In the genomic region with DNA sequence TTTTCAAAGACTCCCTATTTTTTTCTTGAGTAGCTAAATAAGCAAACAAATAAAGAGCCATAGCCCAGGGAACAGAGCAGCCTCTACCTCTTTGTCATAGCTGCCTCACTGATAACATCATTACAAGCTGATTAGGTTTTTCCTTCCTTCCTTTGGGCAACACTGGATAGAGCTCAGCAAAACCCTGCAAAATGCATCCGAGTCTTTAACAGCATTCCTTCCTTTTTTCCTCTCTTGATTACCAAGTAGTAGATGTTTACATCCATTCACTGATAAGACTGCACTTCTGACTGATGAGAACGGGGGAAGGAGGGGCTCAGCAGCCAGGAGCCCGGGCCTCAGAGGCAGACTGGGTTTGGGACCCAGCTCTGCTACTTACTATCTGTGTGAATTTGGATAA, we compare ENCODE assay signal across 24 cellular contexts.
DNase-seq lines count a peak whose midpoint lies in the region; ATAC-seq, FAIRE-seq and TF ChIP-seq lines count a peak whose summit lies in the region.
"Had no signal": no experiment of that assay in that cellular context is flagged by ENCODE, and none has a peak within 500 bp of the region (broad histone marks: within the 10 kb centered on the region; RNA-seq: fewer than 3 reads in every experiment).

No MANE protein-coding gene starts in this region.

- H3K9ac ChIP-seq in adipocyte (ENCODE audit: low read length): no peak overlapping the region

- H3K4me3 ChIP-seq in HEK293 (ENCODE audit: low read depth, low read length): no peak overlapping the region
- no peak overlapping the region for H3K4me3 ChIP-seq in adipocyte (ENCODE audit: low read length)
- no peak overlapping the region for H3K4me3 ChIP-seq in fibroblast of villous mesenchyme (ENCODE audit: low read depth, low read length)
- no peak overlapping the region for H3K4me3 ChIP-seq in ovary
- H3K4me3 ChIP-seq: cardiac muscle cell, left lung, PC-9, spleen, stomach, transverse colon had no signal

- H3K9me3 ChIP-seq in HEK293 (ENCODE audit: control insufficient read depth, insufficient read depth, low read depth, low read length): no peaks in the 10 kb centered on the region
- H3K9me3 ChIP-seq in adipocyte (ENCODE audit: control insufficient read depth, low read length): no peaks in the 10 kb centered on the region
- no peaks in the 10 kb centered on the region for H3K9me3 ChIP-seq in ovary
- H3K9me3 ChIP-seq: left lung, spleen, stomach, transverse colon had no signal

- peak; percentile 10 for DNase-seq in adipocyte (ENCODE audit: low read depth)
- DNase-seq in fibroblast of villous mesenchyme (ENCODE audit: low read depth): peak; percentile 46
- no peak for DNase-seq in progenitor cell of endocrine pancreas (ENCODE audit: low spot score, unreplicated experiment)
- no peak for DNase-seq in foreskin keratinocyte
- DNase-seq in urothelium cell line (ENCODE audit: low spot score): no peak
- DNase-seq in ovary: no peak
- DNase-seq: activated CD4-positive, alpha-beta T cell treated with anti-CD3 and anti-CD28 coated beads for 48 hours; activated naive CD8-positive, alpha-beta T cell treated with anti-CD3 and anti-CD28 coated beads, Interleukin-2, amount 10 ng/mL, durations not matched to agents 7 days and 5 days; CD8-positive, alpha-beta T cell; DND-41; left lung; MM.1S; NCI-H146; retina; SIG-M5; spleen; stimulated activated CD4-positive, alpha-beta T cell treated with anti-CD3 and anti-CD28 coated beads, Interleukin-4, amount 100 ng/mL, for 24 hours; stomach; transverse colon had no signal

- POLR2A ChIA-PET in HEK293 (lab: Yijun Ruan, JAX): no interaction called here

- no peaks in the 10 kb centered on the region for H3K36me3 ChIP-seq in HEK293 (ENCODE audit: control insufficient read depth in 2 of 2, insufficient read depth in 1 of 2, low read length in 2 of 2)
- no peaks in the 10 kb centered on the region for H3K36me3 ChIP-seq in adipocyte (ENCODE audit: control insufficient read depth, insufficient read depth, low read length, severe bottlenecking)
- H3K36me3 ChIP-seq in ovary: no peaks in the 10 kb centered on the region
- H3K36me3 ChIP-seq: left lung, transverse colon had no signal

- H3K4me1 ChIP-seq in HEK293 (ENCODE audit: control insufficient read depth, insufficient read depth, low read length) (peaks cover 2% of the 10 kb centered on the region; the same call in 1 of the 2 replicates), adipocyte (ENCODE audit: control insufficient read depth, insufficient read depth, low read length) (peaks cover 4% of the 10 kb centered on the region), foreskin keratinocyte (peaks cover 12% of the 10 kb centered on the region), ovary (ENCODE audit: insufficient read depth) (no peaks in the 10 kb centered on the region)
- H3K4me1 ChIP-seq: left lung, spleen had no signal

- H3K4me3 Mint-ChIP-seq in progenitor cell of endocrine pancreas (ENCODE audit: low read depth): no peak overlapping the region
- H3K4me3 Mint-ChIP-seq: activated naive CD8-positive, alpha-beta T cell treated with anti-CD3 and anti-CD28 coated beads, Interleukin-2, amount 10 ng/mL, durations not matched to agents 7 days and 5 days; CD8-positive, alpha-beta T cell; T-helper 1 cell treated with Interleukin-12 subunit alpha and Interleukin-12 subunit beta and Interleukin-4 antibody, amounts not matched to agents 30 μg/mL and 1 μg/mL, for 36 hours had no signal

- H3K27me3 ChIP-seq in adipocyte (replicated peaks; ENCODE audit: control insufficient read depth, insufficient read depth, low read length): no peaks in the 10 kb centered on the region
- no peaks in the 10 kb centered on the region for H3K27me3 ChIP-seq in foreskin keratinocyte
- H3K27me3 ChIP-seq in ovary: no peaks in the 10 kb centered on the region
- H3K27me3 ChIP-seq: cardiac muscle cell, left lung, spleen, stomach, transverse colon had no signal

- no peak for TF ChIP-seq CTCF in HEK293 (tag by site-specific recombination; IDR thresholded peaks at IDR 0.05)
- no peak for TF ChIP-seq CTCF in fibroblast of villous mesenchyme (IDR thresholded peaks at IDR 0.05; ENCODE audit: insufficient read depth, low read depth, low read length)
- TF ChIP-seq CTCF in progenitor cell of endocrine pancreas (IDR thresholded peaks at IDR 0.05; ENCODE audit: unreplicated experiment): no peak
- TF ChIP-seq CTCF in foreskin keratinocyte (conservative IDR thresholded peaks at IDR 0.05): no peak
- no peak for TF ChIP-seq CTCF in ovary (IDR thresholded peaks at IDR 0.05)

- peak overlapping the region; percentile 13 for H3K27ac Mint-ChIP-seq in progenitor cell of endocrine pancreas
- H3K27ac Mint-ChIP-seq: activated naive CD8-positive, alpha-beta T cell treated with anti-CD3 and anti-CD28 coated beads, Interleukin-2, amount 10 ng/mL, durations not matched to agents 7 days and 5 days; CD8-positive, alpha-beta T cell; T-helper 1 cell treated with Interleukin-12 subunit alpha and Interleukin-12 subunit beta and Interleukin-4 antibody, amounts not matched to agents 30 μg/mL and 1 μg/mL, for 36 hours had no signal

- H3K36me3 Mint-ChIP-seq in progenitor cell of endocrine pancreas (ENCODE audit: insufficient read depth): peaks cover 4% of the 10 kb centered on the region
- H3K36me3 Mint-ChIP-seq: activated naive CD8-positive, alpha-beta T cell treated with anti-CD3 and anti-CD28 coated beads, Interleukin-2, amount 10 ng/mL, durations not matched to agents 7 days and 5 days; CD8-positive, alpha-beta T cell had no signal

- FAIRE-seq in urothelium cell line (lab: Jason Lieb, UNC): no peak

- TF ChIP-seq EP300 in ovary (IDR thresholded peaks at IDR 0.05): no peak

- no peak overlapping the region for H3K27ac ChIP-seq in HEK293 (ENCODE audit: extremely low read depth, low read depth, low read length)
- H3K27ac ChIP-seq in foreskin keratinocyte: no peak overlapping the region
- H3K27ac ChIP-seq in ovary: no peak overlapping the region
- H3K27ac ChIP-seq: cardiac muscle cell, left lung, PC-9, spleen, transverse colon had no signal

- WGBS in ovary, 3 donors: 19 to 43% (median 37%) methylated on average over 3 of the region's 3 CpGs

- peaks cover 28% of the 10 kb centered on the region for H3K4me1 Mint-ChIP-seq in progenitor cell of endocrine pancreas (ENCODE audit: low read depth)
- H3K4me1 Mint-ChIP-seq: activated naive CD8-positive, alpha-beta T cell treated with anti-CD3 and anti-CD28 coated beads, Interleukin-2, amount 10 ng/mL, durations not matched to agents 7 days and 5 days had no signal

- no peaks in the 10 kb centered on the region for H3K9me3 Mint-ChIP-seq in progenitor cell of endocrine pancreas (ENCODE audit: low read depth)
- H3K9me3 Mint-ChIP-seq: activated naive CD8-positive, alpha-beta T cell treated with anti-CD3 and anti-CD28 coated beads, Interleukin-2, amount 10 ng/mL, durations not matched to agents 7 days and 5 days; CD8-positive, alpha-beta T cell; T-helper 1 cell treated with Interleukin-12 subunit alpha and Interleukin-12 subunit beta and Interleukin-4 antibody, amounts not matched to agents 30 μg/mL and 1 μg/mL, for 36 hours had no signal

- no peak for ATAC-seq in foreskin keratinocyte
- no peak for ATAC-seq in GM19351 (IDR thresholded peaks at IDR 0.05; ENCODE audit: unreplicated experiment)
- ATAC-seq: CD8-positive, alpha-beta T cell; left lung had no signal

- no peaks in the 10 kb centered on the region for H3K27me3 Mint-ChIP-seq in progenitor cell of endocrine pancreas

- CTCF ChIA-PET in HEK293 (lab: Yijun Ruan, JAX): interaction anchor here (0.6 to 1.0 kb wide), 2 partner anchors 26 to 60 kb away, joined by 3 to 5 read pairs; no protein-coding TSS in a partner anchor

- TF ChIP-seq POLR2A in ovary (IDR thresholded peaks at IDR 0.05): no peak

- intact Hi-C loops in ovary (cut with DNase I): no loop called here

TF ChIP-seq in HEK293, 187 proteins besides CTCF, POLR2A, EP300 and RAD21 (continues in another document):
- TF ChIP-seq KLF7 (tag by site-specific recombination; IDR thresholded peaks at IDR 0.05; ENCODE audit: borderline replicate concordance) (no peak), ZSCAN16 (tag by site-specific recombination; IDR thresholded peaks at IDR 0.05) (no peak), OSR2 (tag by site-specific recombination; IDR thresholded peaks at IDR 0.05) (no peak)
- TF ChIP-seq, protein P1, sequence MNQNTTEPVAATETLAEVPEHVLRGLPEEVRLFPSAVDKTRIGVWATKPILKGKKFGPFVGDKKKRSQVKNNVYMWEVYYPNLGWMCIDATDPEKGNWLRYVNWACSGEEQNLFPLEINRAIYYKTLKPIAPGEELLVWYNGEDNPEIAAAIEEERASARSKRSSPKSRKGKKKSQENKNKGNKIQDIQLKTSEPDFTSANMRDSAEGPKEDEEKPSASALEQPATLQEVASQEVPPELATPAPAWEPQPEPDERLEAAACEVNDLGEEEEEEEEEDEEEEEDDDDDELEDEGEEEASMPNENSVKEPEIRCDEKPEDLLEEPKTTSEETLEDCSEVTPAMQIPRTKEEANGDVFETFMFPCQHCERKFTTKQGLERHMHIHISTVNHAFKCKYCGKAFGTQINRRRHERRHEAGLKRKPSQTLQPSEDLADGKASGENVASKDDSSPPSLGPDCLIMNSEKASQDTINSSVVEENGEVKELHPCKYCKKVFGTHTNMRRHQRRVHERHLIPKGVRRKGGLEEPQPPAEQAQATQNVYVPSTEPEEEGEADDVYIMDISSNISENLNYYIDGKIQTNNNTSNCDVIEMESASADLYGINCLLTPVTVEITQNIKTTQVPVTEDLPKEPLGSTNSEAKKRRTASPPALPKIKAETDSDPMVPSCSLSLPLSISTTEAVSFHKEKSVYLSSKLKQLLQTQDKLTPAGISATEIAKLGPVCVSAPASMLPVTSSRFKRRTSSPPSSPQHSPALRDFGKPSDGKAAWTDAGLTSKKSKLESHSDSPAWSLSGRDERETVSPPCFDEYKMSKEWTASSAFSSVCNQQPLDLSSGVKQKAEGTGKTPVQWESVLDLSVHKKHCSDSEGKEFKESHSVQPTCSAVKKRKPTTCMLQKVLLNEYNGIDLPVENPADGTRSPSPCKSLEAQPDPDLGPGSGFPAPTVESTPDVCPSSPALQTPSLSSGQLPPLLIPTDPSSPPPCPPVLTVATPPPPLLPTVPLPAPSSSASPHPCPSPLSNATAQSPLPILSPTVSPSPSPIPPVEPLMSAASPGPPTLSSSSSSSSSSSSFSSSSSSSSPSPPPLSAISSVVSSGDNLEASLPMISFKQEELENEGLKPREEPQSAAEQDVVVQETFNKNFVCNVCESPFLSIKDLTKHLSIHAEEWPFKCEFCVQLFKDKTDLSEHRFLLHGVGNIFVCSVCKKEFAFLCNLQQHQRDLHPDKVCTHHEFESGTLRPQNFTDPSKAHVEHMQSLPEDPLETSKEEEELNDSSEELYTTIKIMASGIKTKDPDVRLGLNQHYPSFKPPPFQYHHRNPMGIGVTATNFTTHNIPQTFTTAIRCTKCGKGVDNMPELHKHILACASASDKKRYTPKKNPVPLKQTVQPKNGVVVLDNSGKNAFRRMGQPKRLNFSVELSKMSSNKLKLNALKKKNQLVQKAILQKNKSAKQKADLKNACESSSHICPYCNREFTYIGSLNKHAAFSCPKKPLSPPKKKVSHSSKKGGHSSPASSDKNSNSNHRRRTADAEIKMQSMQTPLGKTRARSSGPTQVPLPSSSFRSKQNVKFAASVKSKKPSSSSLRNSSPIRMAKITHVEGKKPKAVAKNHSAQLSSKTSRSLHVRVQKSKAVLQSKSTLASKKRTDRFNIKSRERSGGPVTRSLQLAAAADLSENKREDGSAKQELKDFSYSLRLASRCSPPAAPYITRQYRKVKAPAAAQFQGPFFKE (tag by site-specific recombination; IDR thresholded peaks at IDR 0.05; ENCODE audit: borderline replicate concordance): no peak

Comparison
In these comparisons a context has a peak if more than half of its experiments do, and no peak if none do; other contexts are left out.
1. DNase-seq: peak in adipocyte (single experiment) and fibroblast of villous mesenchyme (single experiment); none in progenitor cell of endocrine pancreas (single experiment), foreskin keratinocyte (0 of 2), urothelium cell line (single experiment) and ovary (0 of 5).